In genomic region chr18:39795350-39795749, GRCh38 we compare ENCODE assay signal across 1 cellular context.
TF ChIP-seq lines count a peak whose summit lies in the region.

No MANE protein-coding gene starts in this region.

TF ChIP-seq in H1, 55 proteins besides CTCF, POLR2A, EP300 and RAD21:
- TF ChIP-seq RXRA (IDR thresholded peaks at IDR 0.05; ENCODE audit: insufficient read depth, low read depth, low read length) (no peak), BCL11A (IDR thresholded peaks at IDR 0.05; ENCODE audit: low read depth in 2 of 2, low read length in 2 of 2) (no peak), JUND (IDR thresholded peaks at IDR 0.05; ENCODE audit: low read length) (no peak), HDAC6 (IDR thresholded peaks at IDR 0.05; ENCODE audit: low read depth, low read length) (no peak), CHD7 (IDR thresholded peaks at IDR 0.05; ENCODE audit: insufficient replicate concordance, low read length) (no peak), CHD1 (IDR thresholded peaks at IDR 0.05; ENCODE audit: low read depth, low read length) (no peak), CHD2 (IDR thresholded peaks at IDR 0.05; ENCODE audit: low read length) (no peak), SP1 (IDR thresholded peaks at IDR 0.05; ENCODE audit: low read depth, low read length) (no peak), SIRT6 (IDR thresholded peaks at IDR 0.05; ENCODE audit: low read length) (no peak), KDM5A (IDR thresholded peaks at IDR 0.05; ENCODE audit: low read length) (no peak), SIN3A (conservative IDR thresholded peaks at IDR 0.05 in 1 of 2, IDR thresholded peaks at IDR 0.05 in 1 of 2; ENCODE audit: low read depth in 1 of 2, low read length in 2 of 2) (no peak), NRF1 (IDR thresholded peaks at IDR 0.05; ENCODE audit: low read depth, low read length) (no peak), ATF3 (IDR thresholded peaks at IDR 0.05; ENCODE audit: insufficient read depth, low read depth, low read length) (no peak), ASH2L (IDR thresholded peaks at IDR 0.05; ENCODE audit: low read length) (no peak), POLR2AphosphoS5 (IDR thresholded peaks at IDR 0.05; ENCODE audit: low read depth, low read length) (no peak), PHF8 (conservative IDR thresholded peaks at IDR 0.05; ENCODE audit: low read depth, low read length) (no peak), GABPA (IDR thresholded peaks at IDR 0.05; ENCODE audit: borderline replicate concordance, insufficient read depth, low read length) (no peak), SP2 (IDR thresholded peaks at IDR 0.05; ENCODE audit: low read length) (no peak), YY1 (IDR thresholded peaks at IDR 0.05; ENCODE audit: low read depth, low read length) (no peak), EGR1 (IDR thresholded peaks at IDR 0.05; ENCODE audit: borderline replicate concordance, low read depth, low read length) (no peak)
